Comparison of ENCODE assay signal across 20 cellular contexts in the genomic region with DNA sequence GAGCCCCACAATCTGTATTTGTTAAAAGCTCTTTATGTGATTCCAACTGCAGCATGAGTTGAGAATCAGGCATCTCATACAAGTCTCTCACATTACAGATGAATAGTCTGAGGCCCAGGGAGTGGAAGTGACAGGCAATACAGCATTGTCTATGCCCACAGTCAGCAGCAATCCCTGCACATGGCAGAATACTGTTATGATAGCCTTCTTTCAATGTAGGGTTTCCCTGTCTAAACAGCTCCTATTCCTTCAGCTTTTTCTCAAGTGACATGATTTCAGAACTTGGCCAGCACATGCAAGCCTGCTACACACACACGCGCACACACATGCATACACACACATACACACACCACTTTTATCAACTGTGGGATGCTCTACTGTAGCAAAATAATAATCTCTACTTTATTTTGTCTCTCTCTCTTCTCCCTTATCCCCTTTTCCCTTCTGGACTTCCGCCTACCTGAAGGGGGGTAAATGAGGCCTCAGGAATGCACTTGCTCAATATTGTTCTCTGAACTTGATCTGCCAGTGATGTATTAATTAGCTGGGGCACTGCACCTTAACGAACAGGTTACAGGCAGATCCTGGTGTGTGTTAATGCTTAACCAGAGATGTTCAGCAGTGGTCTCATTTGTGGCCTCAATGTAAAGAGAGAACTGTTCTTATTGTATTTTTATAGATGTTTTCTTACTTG.
DNase-seq lines count a peak whose midpoint lies in the region; ATAC-seq and TF ChIP-seq lines count a peak whose summit lies in the region.
"Had no signal": no experiment of that assay in that cellular context is flagged by ENCODE, and none has a peak within 500 bp of the region (broad histone marks: within the 10 kb centered on the region; RNA-seq: fewer than 3 reads in every experiment).

No MANE protein-coding gene starts in this region.

- no peak overlapping the region for H3K9ac ChIP-seq in neural cell (ENCODE audit: low read length)

- no peaks in the 10 kb centered on the region for H3K27me3 ChIP-seq in neural cell (ENCODE audit: insufficient read depth, low read depth, low read length)
- H3K27me3 ChIP-seq: esophagus muscularis mucosa, left lung, SJSA1 had no signal

- peak overlapping the region; percentile 0 for H3K27ac ChIP-seq in neural cell (ENCODE audit: low read length)
- H3K27ac ChIP-seq: coronary artery, left lung, SJSA1 had no signal

- CTCF ChIA-PET in Calu3 (lab: Charles Lee) = interaction anchor here (0.7 to 2.0 kb wide), 2 partner anchors 91 to 744 kb away, joined by 3 to 5 read pairs; no protein-coding TSS in a partner anchor

- no peaks in the 10 kb centered on the region for H3K27me3 Mint-ChIP-seq in Calu3 (ENCODE audit: unreplicated experiment)

- TF ChIP-seq CTCF in Calu3 (IDR thresholded peaks at IDR 0.05; ENCODE audit: unreplicated experiment) = no peak
- TF ChIP-seq CTCF in choroid plexus epithelial cell (conservative IDR thresholded peaks at IDR 0.05; ENCODE audit: low read depth, low read length) = no peak
- TF ChIP-seq CTCF in neural cell (IDR thresholded peaks at IDR 0.05; ENCODE audit: poor library complexity, severe bottlenecking) = no peak

- H3K4me2 ChIP-seq in neural cell (ENCODE audit: low read length) = no peak overlapping the region

- no peak for TF ChIP-seq RAD21 in neural cell (conservative IDR thresholded peaks at IDR 0.05)

- peaks cover 4% of the 10 kb centered on the region for H3K9me3 Mint-ChIP-seq in Calu3 (ENCODE audit: low read depth, unreplicated experiment)

- no peaks in the 10 kb centered on the region for H3F3A ChIP-seq in neural cell (ENCODE audit: insufficient read depth, low read length, poor library complexity, severe bottlenecking)

- H4K20me1 ChIP-seq in neural cell (ENCODE audit: insufficient read depth) = peaks cover 9% of the 10 kb centered on the region

- TF ChIP-seq EP300 in neural cell (conservative IDR thresholded peaks at IDR 0.05; ENCODE audit: poor library complexity, severe bottlenecking) = peak; percentile 83

- DNase-seq in Calu3 (peak; percentile 65), choroid plexus epithelial cell (ENCODE audit: low read depth) (peak; percentile 7), NOMO-1 treated with DMSO at 0.1 percent for 48 hours (lab: John Stamatoyannopoulos, UW; ENCODE audit: unreplicated experiment) (no peak)
- DNase-seq in stimulated activated naive CD4-positive, alpha-beta T cell (lab: John Stamatoyannopoulos, UW) = no peak
- DNase-seq: activated CD4-positive, alpha-beta T cell treated with anti-CD3 and anti-CD28 coated beads, Interleukin-2, amount 50 U/mL, for 48 hours; aorta; DMS153; hippocampal formation; left lung; naive thymus-derived CD4-positive, alpha-beta T cell; NCI-H1105 had no signal

- H3K4me3 ChIP-seq in choroid plexus epithelial cell (ENCODE audit: low read depth, low read length) (no peak overlapping the region), neural cell (ENCODE audit: low read length) (peak overlapping the region; percentile 9)
- H3K4me3 ChIP-seq: coronary artery, esophagus muscularis mucosa, left lung, SJSA1 had no signal

- H3K79me2 ChIP-seq in neural cell (replicated peaks; ENCODE audit: insufficient read depth, low read length) = peaks cover 29% of the 10 kb centered on the region

- peak overlapping the region; percentile 40 for H3K27ac Mint-ChIP-seq in Calu3 (ENCODE audit: unreplicated experiment)
- H3K27ac Mint-ChIP-seq: activated T-helper 2 cell treated with anti-CD3 and anti-CD28 coated beads, Interferon-gamma antibody, Interleukin-2, Interleukin-4, amounts not matched to agents 10 μg/mL and 5 μg/mL and 100 μg/mL, durations not matched to agents 14 hours and 24 hours and 36 hours; naive thymus-derived CD4-positive, alpha-beta T cell; stimulated activated effector memory CD8-positive, alpha-beta T cell treated with anti-CD3 and anti-CD28 coated beads, Interleukin-12 subunit alpha, Interleukin-12 subunit beta, amount 100 ng/mL, for 72 hours had no signal

- intact Hi-C loops in Calu3 (cut with micrococcal nuclease; ENCODE audit: unreplicated experiment) = loop anchor here (10.0 kb wide), 1 partner anchor 112 kb away; a partner anchor contains a TSS

- no peaks in the 10 kb centered on the region for H3K9me3 ChIP-seq in neural cell (ENCODE audit: low read length)
- H3K9me3 ChIP-seq: esophagus muscularis mucosa, left lung, SJSA1 had no signal

- H3K36me3 ChIP-seq in neural cell (ENCODE audit: insufficient read depth, low read length) = peaks cover 15% of the 10 kb centered on the region
- H3K36me3 ChIP-seq: left lung had no signal

- no peak overlapping the region for H3K4me3 Mint-ChIP-seq in Calu3 (ENCODE audit: low read depth, unreplicated experiment)
- H3K4me3 Mint-ChIP-seq: naive thymus-derived CD4-positive, alpha-beta T cell; stimulated activated effector memory CD8-positive, alpha-beta T cell treated with anti-CD3 and anti-CD28 coated beads, Interleukin-12 subunit alpha, Interleukin-12 subunit beta, amount 100 ng/mL, for 72 hours had no signal

- no peak overlapping the region for H2AFZ ChIP-seq in neural cell (ENCODE audit: low read depth, low read length)

- peaks cover 30% of the 10 kb centered on the region for H3K4me1 Mint-ChIP-seq in Calu3 (ENCODE audit: low read depth, unreplicated experiment)

- ATAC-seq in HG02938 (IDR thresholded peaks at IDR 0.05; ENCODE audit: unreplicated experiment) (peak; percentile 34), HG02571 (IDR thresholded peaks at IDR 0.05; ENCODE audit: unreplicated experiment) (no peak), HG02885 (IDR thresholded peaks at IDR 0.05; ENCODE audit: poor library complexity, unreplicated experiment) (no peak)
- ATAC-seq: left lung; naive thymus-derived CD4-positive, alpha-beta T cell; stimulated activated effector memory CD8-positive, alpha-beta T cell treated with anti-CD3 and anti-CD28 coated beads, Interleukin-12 subunit alpha, Interleukin-12 subunit beta, amount 100 ng/mL, for 72 hours had no signal

- BruUV-seq in Calu3 (replicated peaks; lab: Mats Ljungman, UMichigan) = no TSS peak

- H3K9me2 ChIP-seq in neural cell (ENCODE audit: insufficient read depth, low read length) = no peaks in the 10 kb centered on the region

- no peaks in the 10 kb centered on the region for H3K36me3 Mint-ChIP-seq in Calu3 (ENCODE audit: insufficient read depth, unreplicated experiment)

TF ChIP-seq in neural cell, 6 proteins besides CTCF, POLR2A, EP300 and RAD21:
- TF ChIP-seq EZH2 (IDR thresholded peaks at IDR 0.05; ENCODE audit: borderline replicate concordance, insufficient read depth, low read length, poor library complexity, severe bottlenecking) (no peak), TAF1 (IDR thresholded peaks at IDR 0.05; ENCODE audit: low read depth) (no peak), SMC3 (conservative IDR thresholded peaks at IDR 0.05; ENCODE audit: poor library complexity) (no peak), POLR2AphosphoS5 (IDR thresholded peaks at IDR 0.05) (peak; percentile 73), MXI1 (conservative IDR thresholded peaks at IDR 0.05; ENCODE audit: poor library complexity, severe bottlenecking) (peak; percentile 60)
- TF ChIP-seq, protein P1, sequence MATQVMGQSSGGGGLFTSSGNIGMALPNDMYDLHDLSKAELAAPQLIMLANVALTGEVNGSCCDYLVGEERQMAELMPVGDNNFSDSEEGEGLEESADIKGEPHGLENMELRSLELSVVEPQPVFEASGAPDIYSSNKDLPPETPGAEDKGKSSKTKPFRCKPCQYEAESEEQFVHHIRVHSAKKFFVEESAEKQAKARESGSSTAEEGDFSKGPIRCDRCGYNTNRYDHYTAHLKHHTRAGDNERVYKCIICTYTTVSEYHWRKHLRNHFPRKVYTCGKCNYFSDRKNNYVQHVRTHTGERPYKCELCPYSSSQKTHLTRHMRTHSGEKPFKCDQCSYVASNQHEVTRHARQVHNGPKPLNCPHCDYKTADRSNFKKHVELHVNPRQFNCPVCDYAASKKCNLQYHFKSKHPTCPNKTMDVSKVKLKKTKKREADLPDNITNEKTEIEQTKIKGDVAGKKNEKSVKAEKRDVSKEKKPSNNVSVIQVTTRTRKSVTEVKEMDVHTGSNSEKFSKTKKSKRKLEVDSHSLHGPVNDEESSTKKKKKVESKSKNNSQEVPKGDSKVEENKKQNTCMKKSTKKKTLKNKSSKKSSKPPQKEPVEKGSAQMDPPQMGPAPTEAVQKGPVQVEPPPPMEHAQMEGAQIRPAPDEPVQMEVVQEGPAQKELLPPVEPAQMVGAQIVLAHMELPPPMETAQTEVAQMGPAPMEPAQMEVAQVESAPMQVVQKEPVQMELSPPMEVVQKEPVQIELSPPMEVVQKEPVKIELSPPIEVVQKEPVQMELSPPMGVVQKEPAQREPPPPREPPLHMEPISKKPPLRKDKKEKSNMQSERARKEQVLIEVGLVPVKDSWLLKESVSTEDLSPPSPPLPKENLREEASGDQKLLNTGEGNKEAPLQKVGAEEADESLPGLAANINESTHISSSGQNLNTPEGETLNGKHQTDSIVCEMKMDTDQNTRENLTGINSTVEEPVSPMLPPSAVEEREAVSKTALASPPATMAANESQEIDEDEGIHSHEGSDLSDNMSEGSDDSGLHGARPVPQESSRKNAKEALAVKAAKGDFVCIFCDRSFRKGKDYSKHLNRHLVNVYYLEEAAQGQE (IDR thresholded peaks at IDR 0.05; ENCODE audit: borderline replicate concordance) = no peak

Comparison
In these comparisons a context has a peak if more than half of its experiments do, and no peak if none do; other contexts are left out.
1. DNase-seq: peak in Calu3 (single experiment) and choroid plexus epithelial cell (single experiment); none in stimulated activated naive CD4-positive, alpha-beta T cell (0 of 6) and NOMO-1 treated with DMSO at 0.1 percent for 48 hours (single experiment).